In the genomic region with DNA sequence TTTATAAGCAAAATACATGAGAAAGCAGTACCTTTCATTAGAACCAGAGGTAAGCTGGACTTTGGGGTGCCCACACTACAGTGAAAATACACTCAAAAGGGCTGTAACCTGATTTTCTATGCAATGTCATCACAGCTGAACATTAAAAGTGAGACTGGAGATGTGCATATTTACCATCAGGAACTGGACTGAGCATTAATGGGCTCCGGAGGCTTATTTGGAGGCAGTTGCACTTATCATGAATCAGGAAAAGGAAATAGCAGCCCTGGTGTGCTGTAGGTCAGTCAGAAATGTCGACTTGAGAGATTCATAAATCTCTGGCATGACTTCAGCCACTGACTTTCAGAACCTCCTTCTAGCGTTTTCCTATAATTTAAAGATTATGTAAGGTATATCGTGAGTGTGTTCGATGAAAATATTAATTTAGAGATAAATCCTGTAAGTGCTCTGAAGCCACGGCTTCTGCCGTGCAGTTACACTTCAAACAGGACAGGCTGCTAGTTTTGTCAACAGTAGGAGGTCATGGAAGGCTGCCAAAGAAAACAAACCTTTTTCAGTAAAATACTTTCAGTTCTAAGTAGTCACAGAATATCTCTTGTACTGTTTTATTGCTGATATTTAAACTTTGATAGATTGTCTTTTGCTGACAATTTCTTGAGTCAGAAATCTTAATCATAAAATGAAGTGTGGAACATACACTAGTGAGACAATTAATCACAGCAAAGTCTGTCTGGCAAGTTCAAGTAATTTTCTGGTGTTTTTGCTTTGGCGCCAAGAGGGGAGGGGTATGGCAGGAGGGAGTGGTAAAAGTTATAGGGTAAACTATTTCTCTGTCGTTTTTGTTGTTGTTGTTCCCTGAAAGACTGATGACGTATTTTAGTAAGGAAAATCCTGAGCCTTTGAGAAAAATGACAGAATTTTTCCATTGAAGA, we compare ENCODE assay signal across 1 cellular context.
A peak's percentile ranks its signal among the peaks of the same experiment; 100 is the strongest.
TF ChIP-seq lines count a peak whose summit lies in the region.

No MANE protein-coding gene starts in this region.

TF ChIP-seq in liver, 16 proteins besides CTCF, POLR2A, EP300 and RAD21 (continued from another document):
- TF ChIP-seq REST (IDR thresholded peaks at IDR 0.05) (peak; percentile 53), JUND (IDR thresholded peaks at IDR 0.05) (peak in 1 of 2 donors; percentile 12)
